ENCODE assay signal across 26 cellular contexts in the genomic region with DNA sequence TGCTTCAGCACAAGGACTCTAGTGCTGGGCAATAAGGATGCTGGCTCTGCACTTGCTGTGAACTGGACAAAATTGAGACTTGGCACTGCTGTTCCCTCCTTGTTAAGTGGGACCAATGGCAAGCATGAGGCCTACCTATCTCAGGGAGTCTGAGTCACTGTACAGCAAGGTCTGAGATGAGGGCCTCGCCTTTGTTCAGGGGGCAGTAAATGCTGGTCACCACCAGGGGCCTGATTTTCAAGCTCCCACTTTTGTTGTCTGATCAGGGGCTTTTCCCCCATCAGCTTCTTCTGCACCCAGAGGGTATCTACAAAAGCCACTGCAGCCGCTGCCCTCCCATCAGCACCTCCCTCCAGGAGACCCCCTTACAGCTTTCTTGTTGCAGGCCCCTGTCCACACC. TPM values are rescaled to one million over a fixed set of nuclear protein-coding genes. Genes with fewer than 3 reads are reported as not detected.
DNase-seq lines count a peak whose midpoint lies in the region; ATAC-seq, FAIRE-seq and TF ChIP-seq lines count a peak whose summit lies in the region.
"Had no signal": no experiment of that assay in that cellular context is flagged by ENCODE, and none has a peak within 500 bp of the region (broad histone marks: within the 10 kb centered on the region; RNA-seq: fewer than 3 reads in every experiment).

No MANE protein-coding gene starts in this region.

- no peak for TF ChIP-seq POLR2A in K562 (conservative IDR thresholded peaks at IDR 0.05)

- CTCF ChIA-PET in K562 (lab: Yijun Ruan, JAX; ENCODE audit: low intra/inter-chr PET ratio), result no interaction called here

- BruUV-seq in K562 (replicated peaks; lab: Mats Ljungman, UMichigan), result no TSS peak

- no peaks in the 10 kb centered on the region for H3K36me3 Mint-ChIP-seq in H9 (ENCODE audit: insufficient read depth in 1 of 3, low read depth in 3 of 3)
- no peaks in the 10 kb centered on the region for H3K36me3 Mint-ChIP-seq in neural progenitor cell
- H3K36me3 Mint-ChIP-seq: activated naive CD8-positive, alpha-beta T cell; mesothelial cell of epicardium had no signal

- no peak overlapping the region; the same call in 1 of the 2 replicates for H3K14ac ChIP-seq in H9 (ENCODE audit: insufficient read depth, low read length)

- no peak overlapping the region for H4K91ac ChIP-seq in H9 (ENCODE audit: insufficient read length, low read depth, low read length)

- H3K9me3 ChIP-seq in H9 (ENCODE audit: control insufficient read depth, low read depth, low read length), result no peaks in the 10 kb centered on the region
- H3K9me3 ChIP-seq in K562 (replicated peaks; ENCODE audit: control insufficient read depth, insufficient read depth, low read depth, low read length), result no peaks in the 10 kb centered on the region
- no peaks in the 10 kb centered on the region for H3K9me3 ChIP-seq in neural progenitor cell (ENCODE audit: low read depth)
- H3K9me3 ChIP-seq: esophagus squamous epithelium, left lung, psoas muscle, stomach, transverse colon had no signal

- no peaks in the 10 kb centered on the region for H3K23me2 ChIP-seq in H9 (ENCODE audit: insufficient read length, low read depth, low read length, poor library complexity, severe bottlenecking)

- no peak overlapping the region for H2BK5ac ChIP-seq in H9 (ENCODE audit: insufficient read length, low read length)

- no peak overlapping the region for H3K4ac ChIP-seq in H9 (ENCODE audit: low read depth, low read length)

- FAIRE-seq in K562 (lab: Jason Lieb, UNC), result no peak
- FAIRE-seq: GM19239 had no signal

- no peak overlapping the region for H2BK12ac ChIP-seq in H9 (ENCODE audit: insufficient read length, low read depth, low read length)

- H3K4me1 ChIP-seq in H9 (ENCODE audit: insufficient read depth, low read length) (no peaks in the 10 kb centered on the region), K562 (replicated peaks in 1 of 2; ENCODE audit: control insufficient read depth in 2 of 2, insufficient read depth in 2 of 2, low read length in 2 of 2) (no peaks in the 10 kb centered on the region; a peak in 1 of 5 replicates), neural progenitor cell (no peaks in the 10 kb centered on the region)
- H3K4me1 ChIP-seq: left lung, psoas muscle, transverse colon had no signal

- TF ChIP-seq EP300 in K562 (IDR thresholded peaks at IDR 0.05; ENCODE audit: low read length), result no peak

- DNase-seq in DMS 273 (lab: John Stamatoyannopoulos, UW; ENCODE audit: unreplicated experiment), result peak; percentile 3
- DNase-seq in DMS 273 treated with DMSO at 0.1 percent for 48 hours (lab: John Stamatoyannopoulos, UW), result no peak
- no peak for DNase-seq in H9
- no peak for DNase-seq in K562 (ENCODE audit: extremely low read depth in 1 of 4, low spot score in 3 of 4)
- peak; percentile 14 for DNase-seq in neural progenitor cell (ENCODE audit: low spot score)
- DNase-seq in AG08395 (ENCODE audit: low spot score), result no peak
- no peak for DNase-seq in NOMO-1 (lab: John Stamatoyannopoulos, UW; ENCODE audit: unreplicated experiment in 2 of 2)
- DNase-seq in OCI-M2 (lab: John Stamatoyannopoulos, UW; ENCODE audit: unreplicated experiment), result no peak
- DNase-seq: activated CD8-positive, alpha-beta memory T cell treated with anti-CD3 and anti-CD28 coated beads for 24 hours; COR-L47; effector memory CD4-positive, alpha-beta T cell; esophagus squamous epithelium; left lung; NCI-H1092 treated with DMSO at 0.1 percent for 48 hours; NCI-H2081; NCI-H446 treated with DMSO at 0.1 percent for 48 hours; psoas muscle; stimulated activated CD4-positive, alpha-beta T cell treated with anti-CD3 and anti-CD28 coated beads, Interleukin-2, amount 100 ng/mL, for 48 hours; stomach; transverse colon had no signal

- no peak overlapping the region for H3K56ac ChIP-seq in H9 (ENCODE audit: insufficient read length, low read depth, low read length)

- H3K27me3 Mint-ChIP-seq in H9 (ENCODE audit: low read depth), result no peaks in the 10 kb centered on the region; the same call in 1 of the 2 replicates
- H3K27me3 Mint-ChIP-seq in neural progenitor cell (ENCODE audit: insufficient read depth, low read depth), result peaks cover 2% of the 10 kb centered on the region
- H3K27me3 Mint-ChIP-seq: activated naive CD8-positive, alpha-beta T cell had no signal

- intact Hi-C loops in K562 (cut with micrococcal nuclease), result no loop called here

- in situ Hi-C loops in K562 (cut with MboI), result no loop called here

- peak; percentile 61; the same call in 2 of the 3 replicates for ATAC-seq in K562
- ATAC-seq: left lung, psoas muscle, SK-N-SH treated with all-trans-retinoic acid at 6 μM for 48 hours had no signal

- H3K4me1 Mint-ChIP-seq in H9 (peaks cover 4% of the 10 kb centered on the region in 2 experiments; a peak in 2 of 4 replicates), neural progenitor cell (no peaks in the 10 kb centered on the region)
- H3K4me1 Mint-ChIP-seq: mesothelial cell of epicardium had no signal

- H3K27ac ChIP-seq in H9 (ENCODE audit: insufficient read length, low read depth, low read length), result no peak overlapping the region
- H3K27ac ChIP-seq in K562 (ENCODE audit: extremely low read depth, low read depth, low read length), result no peak overlapping the region
- H3K27ac ChIP-seq in neural progenitor cell, result no peak overlapping the region
- H3K27ac ChIP-seq: 22Rv1, esophagus squamous epithelium, left lung, psoas muscle, skin epidermis, stomach, transverse colon had no signal

- H3K79me2 ChIP-seq in H9 (ENCODE audit: insufficient read depth, low read length) (no peaks in the 10 kb centered on the region), K562 (ENCODE audit: control insufficient read depth, insufficient read depth, low read length) (no peaks in the 10 kb centered on the region), neural progenitor cell (ENCODE audit: low read depth) (no peaks in the 10 kb centered on the region)

- H3K23ac ChIP-seq in H9 (ENCODE audit: insufficient read length, low read depth, low read length), result no peak overlapping the region

- no peak overlapping the region for H2BK15ac ChIP-seq in H9 (ENCODE audit: low read depth, low read length)

- H2AFZ ChIP-seq in H9 (ENCODE audit: low read length) (no peak overlapping the region), K562 (ENCODE audit: low read depth, low read length) (no peak overlapping the region), neural progenitor cell (replicated peaks) (no peak overlapping the region)

- H3K79me1 ChIP-seq in H9 (ENCODE audit: insufficient read depth, low read depth, low read length, poor library complexity, severe bottlenecking), result no peaks in the 10 kb centered on the region

- H3T11ph ChIP-seq in H9 (ENCODE audit: low read length), result no peak overlapping the region

- no peak overlapping the region for H3K27ac Mint-ChIP-seq in H9
- H3K27ac Mint-ChIP-seq in neural progenitor cell, result no peak overlapping the region
- H3K27ac Mint-ChIP-seq: activated naive CD8-positive, alpha-beta T cell; mesothelial cell of epicardium had no signal

- H3K36me3 ChIP-seq in K562 (ENCODE audit: control insufficient read depth, insufficient read depth, low read length) (no peaks in the 10 kb centered on the region), neural progenitor cell (no peaks in the 10 kb centered on the region)
- H3K36me3 ChIP-seq: esophagus squamous epithelium, left lung, stomach, transverse colon had no signal

- H3K9me1 ChIP-seq in K562 (ENCODE audit: control insufficient read depth, insufficient read depth, low read length), result no peaks in the 10 kb centered on the region

- H3K9ac ChIP-seq in H9 (ENCODE audit: extremely low read depth, insufficient read length, low read length) (no peak overlapping the region), K562 (ENCODE audit: insufficient read depth in 1 of 2, low read depth in 2 of 2, low read length in 2 of 2) (no peak overlapping the region), neural progenitor cell (no peak overlapping the region)

- H3K4me2 ChIP-seq in H9 (ENCODE audit: insufficient read depth, insufficient read length, low read length) (no peak overlapping the region), K562 (ENCODE audit: insufficient read depth, low read length) (no peak overlapping the region), neural progenitor cell (no peak overlapping the region)

- no peak overlapping the region for H2BK20ac ChIP-seq in H9 (ENCODE audit: low read depth, low read length, poor library complexity, severe bottlenecking)

- H4K20me1 ChIP-seq in H9 (ENCODE audit: control insufficient read depth, insufficient read depth, insufficient read length) (no peaks in the 10 kb centered on the region), K562 (replicated peaks; ENCODE audit: control insufficient read depth, insufficient read depth, low read length) (no peaks in the 10 kb centered on the region), neural progenitor cell (ENCODE audit: low read depth) (no peaks in the 10 kb centered on the region)

- no peak overlapping the region for H4K8ac ChIP-seq in H9 (replicated peaks; ENCODE audit: insufficient read length, low read depth, low read length)

- no peaks in the 10 kb centered on the region for H3F3A ChIP-seq in neural progenitor cell (ENCODE audit: low read depth)

- H3K27me3 ChIP-seq in H9 (ENCODE audit: insufficient read depth, low read length), result no peaks in the 10 kb centered on the region
- peaks cover 16 to 43% of the 10 kb centered on the region in 2 experiments for H3K27me3 ChIP-seq in K562 (ENCODE audit: control insufficient read depth in 2 of 2, insufficient read depth in 2 of 2, low read length in 2 of 2)
- no peaks in the 10 kb centered on the region for H3K27me3 ChIP-seq in neural progenitor cell
- H3K27me3 ChIP-seq: left lung, stomach, transverse colon had no signal

- peaks cover 0 to 7% of the 10 kb centered on the region in 2 experiments; a peak in 3 of 5 replicates for H3K9me3 Mint-ChIP-seq in H9
- peaks cover 5% of the 10 kb centered on the region for H3K9me3 Mint-ChIP-seq in neural progenitor cell

- no peak overlapping the region for H4K5ac ChIP-seq in H9 (ENCODE audit: insufficient read length, low read depth, low read length)

- no CpG with 5 or more reads among the region's 2 CpGs for WGBS in H9 (ENCODE audit: extremely low coverage, insufficient read length, low lambda C conversion rate)
- WGBS in K562 (ENCODE audit: insufficient coverage, low coverage, missing lambda C conversion rate), result 0% methylated on average over 2 of the region's 2 CpGs

- no peak overlapping the region for H2AK5ac ChIP-seq in H9 (ENCODE audit: insufficient read length, low read length)

- TF ChIP-seq RAD21 in K562 (CRISPR knock-in tag; conservative IDR thresholded peaks at IDR 0.05 in 1 of 2, IDR thresholded peaks at IDR 0.05 in 1 of 2), result no peak

- no peak overlapping the region for H3K4me3 ChIP-seq in K562
- no peak overlapping the region for H3K4me3 ChIP-seq in neural progenitor cell
- H3K4me3 ChIP-seq: esophagus squamous epithelium, left lung, psoas muscle, skin epidermis, stomach, transverse colon had no signal

- no peak overlapping the region for H3K18ac ChIP-seq in H9 (ENCODE audit: insufficient read length, low read depth, low read length)

- POLR2A ChIA-PET in K562 (lab: Yijun Ruan, JAX), result interaction anchor here (2.5 kb wide), 1 partner anchor 8 kb away, joined by 12 read pairs; no protein-coding TSS in a partner anchor

- H3K4me3 Mint-ChIP-seq in H9 (no peak overlapping the region), neural progenitor cell (no peak overlapping the region)
- H3K4me3 Mint-ChIP-seq: activated naive CD8-positive, alpha-beta T cell; mesothelial cell of epicardium had no signal

- H2BK120ac ChIP-seq in H9 (ENCODE audit: low read depth, low read length, poor library complexity, severe bottlenecking), result no peak overlapping the region

- TF ChIP-seq CTCF in H9 (conservative IDR thresholded peaks at IDR 0.05) (peak; percentile 47; the same call in 2 of the 3 replicates), K562 (IDR thresholded peaks at IDR 0.05 in 2 of 3, conservative IDR thresholded peaks at IDR 0.05 in 1 of 3; ENCODE audit: insufficient read depth in 2 of 3, low read depth in 1 of 3, low read length in 3 of 3) (no peak), neural progenitor cell (IDR thresholded peaks at IDR 0.05) (peak; percentile 29)

RNA-seq across cellular contexts. Expression of a gene that starts 22.8 kb away (rescaled TPM):
- 117 and 124 TPM in 2 replicates for total RNA-seq in H9 (2021)
- 183 and 461 TPM in 2 replicates for total RNA-seq in K562 (2011; cell fraction: chromatin; rRNA removed; ENCODE audit: low replicate concordance)
- total RNA-seq in K562 (2011; cell fraction: nucleolus; rRNA removed), result 625 and 780 TPM in 2 replicates
- 410 and 462 TPM in 2 replicates for total RNA-seq in K562 (2011; cell fraction: nucleoplasm; rRNA removed)
- 96.8 and 126 TPM in 2 replicates for total RNA-seq in K562 (2014; rRNA removed)
- 34.2 and 38.0 TPM in 2 replicates for total RNA-seq in K562 (2014; rRNA removed; fragmentation: Illumina TruSeq; extraction: Trizol)
- total RNA-seq in K562 (2015; rRNA removed; fragmentation: Illumina TruSeq; extraction: Trizol), result 45.5 and 48.0 TPM in 2 replicates
- total RNA-seq in K562 (2021), result 176 and 181 TPM in 2 replicates
- polyA plus RNA-seq in K562 (2011; rRNA removed), result 107 and 268 TPM in 2 replicates
- 249 and 261 TPM in 2 replicates for polyA plus RNA-seq in K562 (2011; cell fraction: cytosol; rRNA removed)
- polyA plus RNA-seq in K562 (2011; cell fraction: nucleus; rRNA removed), result 198 and 205 TPM in 2 replicates
- 92.0 and 179 TPM in 2 replicates for polyA plus RNA-seq in K562 (2012)
- 136 and 192 TPM in 2 replicates for polyA plus RNA-seq in K562 (2014; fragmentation: Illumina TruSeq; extraction: Trizol)
- polyA plus RNA-seq in K562 (2014; fragmentation: Nextera tagmentation; extraction: Ambion mirVana), result 10 to 100 TPM in 1 of 2 experiments, 1 to 10 TPM in 1; 8.4 to 14.5 TPM
- polyA plus RNA-seq in K562 (2014; rRNA removed), result 82.4 and 83.0 TPM in 2 replicates
- polyA minus RNA-seq in K562 (2011; rRNA and poly(A)+ RNA removed), result 91.4 and 116 TPM in 2 replicates
- polyA minus RNA-seq in K562 (2011; cell fraction: cytosol; rRNA and poly(A)+ RNA removed), result 249 and 302 TPM in 2 replicates
- 51.8 and 90.1 TPM in 2 replicates for polyA minus RNA-seq in K562 (2011; cell fraction: nucleus; rRNA and poly(A)+ RNA removed)
- 36.7 and 69.8 TPM in 2 replicates for total RNA-seq in neural progenitor cell (ENCODE audit: low replicate concordance)

RNA-seq across cellular contexts. Expression of a gene that starts 27.6 kb away (rescaled TPM):
- total RNA-seq in H9 (2021) (42.0 and 44.2 TPM in 2 replicates), K562 (2014; rRNA removed) (44.5 and 53.6 TPM in 2 replicates), K562 (2014; rRNA removed; fragmentation: Illumina TruSeq; extraction: Trizol) (26.3 and 27.4 TPM in 2 replicates), K562 (2015; rRNA removed; fragmentation: Illumina TruSeq; extraction: Trizol) (41.7 and 42.8 TPM in 2 replicates), K562 (2021) (47.9 and 51.6 TPM in 2 replicates), neural progenitor cell (ENCODE audit: low replicate concordance) (25.0 and 40.0 TPM in 2 replicates)
- 145 and 274 TPM in 2 replicates for total RNA-seq in K562 (2011; cell fraction: chromatin; rRNA removed; ENCODE audit: low replicate concordance)
- total RNA-seq in K562 (2011; cell fraction: nucleolus; rRNA removed), result 145 TPM in 2 replicates
- 145 and 159 TPM in 2 replicates for total RNA-seq in K562 (2011; cell fraction: nucleoplasm; rRNA removed)
- polyA plus RNA-seq in K562 (2011; rRNA removed) (43.2 and 51.7 TPM in 2 replicates), K562 (2014; fragmentation: Illumina TruSeq; extraction: Trizol) (40.3 and 42.1 TPM in 2 replicates), K562 (2014; fragmentation: Nextera tagmentation; extraction: Ambion mirVana) (10 to 100 TPM; 12.7 to 14.6 TPM), K562 (2014; rRNA removed) (54.0 and 57.3 TPM in 2 replicates)
- polyA plus RNA-seq in K562 (2011; cell fraction: cytosol; rRNA removed), result 39.6 and 42.6 TPM in 2 replicates
- 255 and 291 TPM in 2 replicates for polyA plus RNA-seq in K562 (2011; cell fraction: nucleus; rRNA removed)
- 53.2 and 78.7 TPM in 2 replicates for polyA plus RNA-seq in K562 (2012)
- polyA minus RNA-seq in K562 (2011; rRNA and poly(A)+ RNA removed), result 42.5 and 45.5 TPM in 2 replicates
- 18.2 and 28.0 TPM in 2 replicates for polyA minus RNA-seq in K562 (2011; cell fraction: cytosol; rRNA and poly(A)+ RNA removed)
- polyA minus RNA-seq in K562 (2011; cell fraction: nucleus; rRNA and poly(A)+ RNA removed), result 113 and 147 TPM in 2 replicates

Comparison
In these comparisons a context has a peak if more than half of its experiments do, and no peak if none do; other contexts are left out.
1. DNase-seq: peak in DMS 273 (single experiment) and neural progenitor cell (single experiment); none in DMS 273 treated with DMSO at 0.1 percent for 48 hours (single experiment), H9 (single experiment), K562 (0 of 4), AG08395 (single experiment), NOMO-1 (0 of 2) and OCI-M2 (single experiment).
2. CTCF ChIP-seq: peak in H9 (single experiment) and neural progenitor cell (single experiment); none in K562 (0 of 3).